Comparison of ENCODE assay signal across 17 cellular contexts in genomic region chr1:79255421-79255820, GRCh38.
DNase-seq lines count a peak whose midpoint lies in the region; ATAC-seq and TF ChIP-seq lines count a peak whose summit lies in the region.
"Had no signal": no experiment of that assay in that cellular context is flagged by ENCODE, and none has a peak within 500 bp of the region (broad histone marks: within the 10 kb centered on the region; RNA-seq: fewer than 3 reads in every experiment).

No MANE protein-coding gene starts in this region.

- H3K4me3 ChIP-seq in LNCaP clone FGC (ENCODE audit: low read depth, low read length) (no peak overlapping the region), PC-3 (ENCODE audit: low read length) (no peak overlapping the region)
- H3K4me3 ChIP-seq: BLaER1 treated with 17β-estradiol and CSF1 and Interleukin-3, amounts not matched to agents 10 nM and 100 nM had no signal

- H3K9me2 ChIP-seq in PC-3 (replicated peaks; ENCODE audit: low read length), result no peaks in the 10 kb centered on the region

- ATAC-seq in PC-3 (peak; percentile 88), GM21786 (IDR thresholded peaks at IDR 0.05; ENCODE audit: unreplicated experiment) (no peak)
- ATAC-seq: CD8-positive, alpha-beta T cell; HCT116; HepG2 had no signal

- no peak overlapping the region for H3K9ac ChIP-seq in PC-3 (ENCODE audit: low read length)
- H3K9ac ChIP-seq: BLaER1 treated with 17β-estradiol and CSF1 and Interleukin-3, amounts not matched to agents 10 nM and 100 nM had no signal

- H3K36me3 ChIP-seq in PC-3 (ENCODE audit: low read depth, low read length), result no peaks in the 10 kb centered on the region
- H3K36me3 ChIP-seq: BLaER1 treated with 17β-estradiol and CSF1 and Interleukin-3, amounts not matched to agents 10 nM and 100 nM had no signal

- POLR2A ChIA-PET in PC-3 (lab: Charles Lee; ENCODE audit: unreplicated experiment), result interaction anchor here (0.6 kb wide), 2 partner anchors 19 to 166 kb away, joined by 3 to 6 read pairs; no protein-coding TSS in a partner anchor

- no peaks in the 10 kb centered on the region for H3K9me3 ChIP-seq in PC-3 (ENCODE audit: low read length)
- H3K9me3 ChIP-seq: BLaER1 treated with 17β-estradiol and CSF1 and Interleukin-3, amounts not matched to agents 10 nM and 100 nM had no signal

- H2AFZ ChIP-seq in PC-3 (ENCODE audit: low read length), result 0 out of 2 replicates have a peak overlapping the region, but pooled peaks have one; percentile 25

- H3K4me1 ChIP-seq in PC-3 (ENCODE audit: insufficient read depth, low read length), result peaks cover 16% of the 10 kb centered on the region
- H3K4me1 ChIP-seq: BLaER1 treated with 17β-estradiol and CSF1 and Interleukin-3, amounts not matched to agents 10 nM and 100 nM had no signal

- CTCF ChIA-PET in PC-3 (lab: Charles Lee), result interaction anchor here (0.6 to 0.9 kb wide), 2 partner anchors 59 to 100 kb away, joined by 3 to 5 read pairs; no protein-coding TSS in a partner anchor

- H3K4me2 ChIP-seq in PC-3 (ENCODE audit: low read length), result peak overlapping the region; percentile 57
- H3K4me2 ChIP-seq: BLaER1 treated with 17β-estradiol and CSF1 and Interleukin-3, amounts not matched to agents 10 nM and 100 nM had no signal

- DNase-seq in NCI-H510A treated with DMSO at 0.1 percent for 48 hours (lab: John Stamatoyannopoulos, UW) (peak; percentile 75), NCI-H510A (lab: John Stamatoyannopoulos, UW) (no peak), LNCaP clone FGC (ENCODE audit: low read depth) (peak; percentile 80), PC-3 (peak; percentile 64)
- no peak for DNase-seq in activated CD8-positive, alpha-beta memory T cell treated with anti-CD3 and anti-CD28 coated beads, Interleukin-2, amount 50 U/mL, for 4 hours
- no peak for DNase-seq in effector CD8-positive, alpha-beta T cell (lab: John Stamatoyannopoulos, UW)
- DNase-seq: Calu3; CD8-positive, alpha-beta T cell; DMS79 treated with DMSO at 0.1 percent for 48 hours; GF-D8; GOT3; H7; HFFc6 had no signal

- H3K27ac ChIP-seq in PC-3 (ENCODE audit: low read length), result peak overlapping the region; percentile 19; the same call in 1 of the 2 replicates
- H3K27ac ChIP-seq: BLaER1 treated with 17β-estradiol and CSF1 and Interleukin-3, amounts not matched to agents 10 nM and 100 nM had no signal

- no peaks in the 10 kb centered on the region for H4K20me1 ChIP-seq in PC-3 (ENCODE audit: low read length)
- H4K20me1 ChIP-seq: BLaER1 treated with 17β-estradiol and CSF1 and Interleukin-3, amounts not matched to agents 10 nM and 100 nM had no signal

- no TSS peak for BruUV-seq in PC-3 (replicated peaks; lab: Mats Ljungman, UMichigan)

- TF ChIP-seq CTCF in LNCaP clone FGC (IDR thresholded peaks at IDR 0.05; ENCODE audit: control insufficient read depth, extremely low read depth, insufficient read depth) (no peak), PC-3 (conservative IDR thresholded peaks at IDR 0.05; ENCODE audit: low read depth, low read length) (no peak)

- H3K27me3 ChIP-seq in PC-3 (ENCODE audit: low read length), result no peaks in the 10 kb centered on the region
- H3K27me3 ChIP-seq: BLaER1 treated with 17β-estradiol and CSF1 and Interleukin-3, amounts not matched to agents 10 nM and 100 nM had no signal

- no peaks in the 10 kb centered on the region for H3K79me2 ChIP-seq in PC-3 (ENCODE audit: low read length)

- H3F3A ChIP-seq in PC-3 (ENCODE audit: low read length, unreplicated experiment), result no peaks in the 10 kb centered on the region

- intact Hi-C loops in PC-3 (cut with micrococcal nuclease), result loop anchor here (10.0 kb wide), 1 partner anchor 329 kb away; no protein-coding TSS in a partner anchor

Comparison
In these comparisons a context has a peak if more than half of its experiments do, and no peak if none do; other contexts are left out.
1. DNase-seq: peak in NCI-H510A treated with DMSO at 0.1 percent for 48 hours (single experiment), LNCaP clone FGC (single experiment) and PC-3 (single experiment); none in NCI-H510A (single experiment), activated CD8-positive, alpha-beta memory T cell treated with anti-CD3 and anti-CD28 coated beads, Interleukin-2, amount 50 U/mL, for 4 hours (single experiment) and effector CD8-positive, alpha-beta T cell (single experiment).